ENCODE assay signal across 2 cellular contexts in the genomic region with DNA sequence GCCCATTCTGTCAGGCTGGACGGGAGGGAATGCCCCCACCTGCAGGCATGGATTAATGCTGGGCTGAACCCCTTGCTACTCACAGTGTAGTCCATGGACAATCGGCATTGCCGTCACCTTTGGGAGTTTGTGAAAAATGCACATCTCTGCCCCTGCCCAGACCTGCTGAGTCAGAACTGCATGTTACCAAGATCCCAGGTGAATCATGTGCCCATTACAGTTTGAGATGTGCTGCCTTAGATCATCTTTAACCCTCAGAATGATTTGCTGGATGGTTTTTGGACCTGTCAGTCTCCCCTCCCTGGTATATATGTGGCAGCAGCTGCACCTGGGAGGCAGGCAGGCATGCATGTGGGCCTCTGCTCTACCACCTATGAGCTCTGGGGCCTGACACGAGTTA.
TF ChIP-seq lines count a peak whose summit lies in the region.

No MANE protein-coding gene starts in this region.

TF ChIP-seq in GM23338, 12 proteins besides CTCF, POLR2A, EP300 and RAD21:
- no peak for TF ChIP-seq CREB1 (CRISPR knock-in tag; IDR thresholded peaks at IDR 0.05; ENCODE audit: low read depth)
- TF ChIP-seq JUNB (IDR thresholded peaks at IDR 0.05; ENCODE audit: unreplicated experiment): no peak
- TF ChIP-seq EZH2 (IDR thresholded peaks at IDR 0.05; ENCODE audit: low read depth, unreplicated experiment): no peak
- TF ChIP-seq NANOG (IDR thresholded peaks at IDR 0.05; ENCODE audit: borderline replicate concordance): no peak

TF ChIP-seq in K562, 482 proteins besides CTCF, POLR2A, EP300 and RAD21:
- peak; percentile 65 for TF ChIP-seq ZNF316 (IDR thresholded peaks at IDR 0.05)
- TF ChIP-seq C11orf30 (IDR thresholded peaks at IDR 0.05; ENCODE audit: low read depth): peak; percentile 44; the same call in 1 of the 2 replicates
- TF ChIP-seq FIP1L1 (IDR thresholded peaks at IDR 0.05; ENCODE audit: low read depth, low read length, poor library complexity, severe bottlenecking): no peak
- no peak for TF ChIP-seq SMARCE1 (IDR thresholded peaks at IDR 0.05)
- TF ChIP-seq ATF7 (IDR thresholded peaks at IDR 0.05): no peak
- no peak for TF ChIP-seq ZNF507 (tag; conservative IDR thresholded peaks at IDR 0.05)
- TF ChIP-seq, protein P1, sequence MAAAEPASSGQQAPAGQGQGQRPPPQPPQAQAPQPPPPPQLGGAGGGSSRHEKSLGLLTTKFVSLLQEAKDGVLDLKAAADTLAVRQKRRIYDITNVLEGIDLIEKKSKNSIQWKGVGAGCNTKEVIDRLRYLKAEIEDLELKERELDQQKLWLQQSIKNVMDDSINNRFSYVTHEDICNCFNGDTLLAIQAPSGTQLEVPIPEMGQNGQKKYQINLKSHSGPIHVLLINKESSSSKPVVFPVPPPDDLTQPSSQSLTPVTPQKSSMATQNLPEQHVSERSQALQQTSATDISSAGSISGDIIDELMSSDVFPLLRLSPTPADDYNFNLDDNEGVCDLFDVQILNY (CRISPR knock-in tag; IDR thresholded peaks at IDR 0.05): no peak
- TF ChIP-seq, protein P2, sequence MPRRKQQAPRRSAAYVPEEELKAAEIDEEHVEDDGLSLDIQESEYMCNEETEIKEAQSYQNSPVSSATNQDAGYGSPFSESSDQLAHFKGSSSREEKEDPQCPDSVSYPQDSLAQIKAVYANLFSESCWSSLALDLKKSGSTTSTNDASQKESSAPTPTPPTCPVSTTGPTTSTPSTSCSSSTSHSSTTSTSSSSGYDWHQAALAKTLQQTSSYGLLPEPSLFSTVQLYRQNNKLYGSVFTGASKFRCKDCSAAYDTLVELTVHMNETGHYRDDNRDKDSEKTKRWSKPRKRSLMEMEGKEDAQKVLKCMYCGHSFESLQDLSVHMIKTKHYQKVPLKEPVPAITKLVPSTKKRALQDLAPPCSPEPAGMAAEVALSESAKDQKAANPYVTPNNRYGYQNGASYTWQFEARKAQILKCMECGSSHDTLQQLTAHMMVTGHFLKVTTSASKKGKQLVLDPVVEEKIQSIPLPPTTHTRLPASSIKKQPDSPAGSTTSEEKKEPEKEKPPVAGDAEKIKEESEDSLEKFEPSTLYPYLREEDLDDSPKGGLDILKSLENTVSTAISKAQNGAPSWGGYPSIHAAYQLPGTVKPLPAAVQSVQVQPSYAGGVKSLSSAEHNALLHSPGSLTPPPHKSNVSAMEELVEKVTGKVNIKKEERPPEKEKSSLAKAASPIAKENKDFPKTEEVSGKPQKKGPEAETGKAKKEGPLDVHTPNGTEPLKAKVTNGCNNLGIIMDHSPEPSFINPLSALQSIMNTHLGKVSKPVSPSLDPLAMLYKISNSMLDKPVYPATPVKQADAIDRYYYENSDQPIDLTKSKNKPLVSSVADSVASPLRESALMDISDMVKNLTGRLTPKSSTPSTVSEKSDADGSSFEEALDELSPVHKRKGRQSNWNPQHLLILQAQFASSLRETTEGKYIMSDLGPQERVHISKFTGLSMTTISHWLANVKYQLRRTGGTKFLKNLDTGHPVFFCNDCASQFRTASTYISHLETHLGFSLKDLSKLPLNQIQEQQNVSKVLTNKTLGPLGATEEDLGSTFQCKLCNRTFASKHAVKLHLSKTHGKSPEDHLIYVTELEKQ (CRISPR knock-in tag; IDR thresholded peaks at IDR 0.05): no peak
- TF ChIP-seq TEAD2 (tag; IDR thresholded peaks at IDR 0.05): no peak
- no peak for TF ChIP-seq SPI1 (IDR thresholded peaks at IDR 0.05; ENCODE audit: borderline replicate concordance, low read depth, low read length)
- TF ChIP-seq ATF1 (CRISPR knock-in tag; IDR thresholded peaks at IDR 0.05): no peak
- TF ChIP-seq ATF1 (tag; IDR thresholded peaks at IDR 0.05): no peak
- TF ChIP-seq RBM14 (IDR thresholded peaks at IDR 0.05; ENCODE audit: borderline replicate concordance, insufficient read depth, low read depth, low read length): no peak
- TF ChIP-seq, protein P3, sequence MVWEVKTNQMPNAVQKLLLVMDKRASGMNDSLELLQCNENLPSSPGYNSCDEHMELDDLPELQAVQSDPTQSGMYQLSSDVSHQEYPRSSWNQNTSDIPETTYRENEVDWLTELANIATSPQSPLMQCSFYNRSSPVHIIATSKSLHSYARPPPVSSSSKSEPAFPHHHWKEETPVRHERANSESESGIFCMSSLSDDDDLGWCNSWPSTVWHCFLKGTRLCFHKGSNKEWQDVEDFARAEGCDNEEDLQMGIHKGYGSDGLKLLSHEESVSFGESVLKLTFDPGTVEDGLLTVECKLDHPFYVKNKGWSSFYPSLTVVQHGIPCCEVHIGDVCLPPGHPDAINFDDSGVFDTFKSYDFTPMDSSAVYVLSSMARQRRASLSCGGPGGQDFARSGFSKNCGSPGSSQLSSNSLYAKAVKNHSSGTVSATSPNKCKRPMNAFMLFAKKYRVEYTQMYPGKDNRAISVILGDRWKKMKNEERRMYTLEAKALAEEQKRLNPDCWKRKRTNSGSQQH (CRISPR knock-in tag; IDR thresholded peaks at IDR 0.05): no peak
- TF ChIP-seq CBX8 (IDR thresholded peaks at IDR 0.05; ENCODE audit: borderline replicate concordance, extremely low read depth, low read depth, low read length, poor library complexity, severe bottlenecking): no peak
- TF ChIP-seq ZNF436 (CRISPR knock-in tag; IDR thresholded peaks at IDR 0.05): no peak
